1 cellular context compared by ENCODE assay signal in genomic region chr6:1855890-1856289, GRCh38.
TF ChIP-seq lines count a peak whose summit lies in the region.

No MANE protein-coding gene starts in this region.

TF ChIP-seq in GM23338, 12 proteins besides CTCF, POLR2A, EP300 and RAD21 (continued from another document):
- TF ChIP-seq ZNF462 (CRISPR knock-in tag; IDR thresholded peaks at IDR 0.05) (no peak), STAT1 (IDR thresholded peaks at IDR 0.05; ENCODE audit: unreplicated experiment) (no peak), POLR2AphosphoS5 (IDR thresholded peaks at IDR 0.05; ENCODE audit: low read depth) (no peak), ZNF114 (CRISPR knock-in tag; IDR thresholded peaks at IDR 0.05) (no peak)
